16 cellular contexts compared by ENCODE assay signal in the genomic region with DNA sequence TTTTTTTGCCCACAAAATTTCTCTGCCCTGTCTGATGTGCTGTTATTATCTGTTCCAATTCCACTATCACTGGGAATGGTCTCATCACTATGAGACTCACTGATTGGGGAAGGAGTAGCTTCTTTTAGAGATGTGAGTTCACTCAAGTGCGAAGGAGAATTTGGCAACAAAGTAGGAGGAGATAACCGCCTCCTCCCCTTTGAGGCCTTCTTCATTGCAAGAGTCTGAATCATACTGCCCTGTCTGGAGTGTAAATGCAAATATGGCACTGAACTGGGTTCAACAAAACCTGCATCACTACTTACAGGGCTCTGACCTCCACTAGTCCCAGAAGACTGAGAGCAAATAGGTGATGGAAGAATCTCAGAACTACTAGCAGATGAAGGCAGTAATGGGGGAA.
A peak's percentile ranks its signal among the peaks of the same experiment; 100 is the strongest.
DNase-seq lines count a peak whose midpoint lies in the region; FAIRE-seq and TF ChIP-seq lines count a peak whose summit lies in the region.
"Had no signal": no experiment of that assay in that cellular context is flagged by ENCODE, and none has a peak within 500 bp of the region (broad histone marks: within the 10 kb centered on the region; RNA-seq: fewer than 3 reads in every experiment).

No MANE protein-coding gene starts in this region.

- no peak overlapping the region for H3K4me3 ChIP-seq in smooth muscle cell
- H3K4me3 ChIP-seq: ascending aorta, HAP-1 had no signal

- H3K4me1 ChIP-seq in smooth muscle cell (ENCODE audit: low read depth): peaks cover 8% of the 10 kb centered on the region
- H3K4me1 ChIP-seq: ascending aorta, HAP-1 had no signal

- H2AFZ ChIP-seq in smooth muscle cell (ENCODE audit: low read depth): no peak overlapping the region

- peak; percentile 86 for FAIRE-seq in RCC 7860 (lab: Jason Lieb, UNC)
- FAIRE-seq: GM12892 had no signal

- no peak overlapping the region for H3K9ac ChIP-seq in smooth muscle cell (ENCODE audit: low read depth)

- H3K36me3 ChIP-seq in smooth muscle cell (ENCODE audit: low read depth): peaks cover 16% of the 10 kb centered on the region

- peaks cover 13% of the 10 kb centered on the region for H3F3A ChIP-seq in smooth muscle cell (ENCODE audit: low read depth)

- TF ChIP-seq CTCF in smooth muscle cell (IDR thresholded peaks at IDR 0.05; ENCODE audit: borderline replicate concordance, insufficient read depth, poor library complexity, severe bottlenecking): no peak

- DNase-seq in GM03348 (ENCODE audit: low spot score) (peak; percentile 44), RCC 7860 (ENCODE audit: low spot score) (peak; percentile 78), fibroblast of gingiva (ENCODE audit: low read depth) (peak; percentile 31), smooth muscle cell (lab: John Stamatoyannopoulos, UW; ENCODE audit: unreplicated experiment) (no peak), DMS114 treated with DMSO at 0.1 percent for 48 hours (lab: John Stamatoyannopoulos, UW; ENCODE audit: unreplicated experiment) (no peak), NCI-H2227 treated with DMSO at 0.1 percent for 48 hours (lab: John Stamatoyannopoulos, UW) (no peak), SHP77 treated with DMSO at 0.1 percent for 48 hours (lab: John Stamatoyannopoulos, UW) (no peak)
- DNase-seq: activated CD4-positive, alpha-beta T cell treated with anti-CD3 and anti-CD28 coated beads for 4 hours; activated T-cell treated with anti-CD3 and anti-CD28 coated beads, Interleukin-2, amount 50 U/mL, for 48 hours; effector memory CD4-positive, alpha-beta T cell; NCI-H2081 treated with DMSO at 0.1 percent for 48 hours; right cardiac atrium; T-cell had no signal

- H3K27me3 ChIP-seq in smooth muscle cell (ENCODE audit: low read depth): no peaks in the 10 kb centered on the region
- H3K27me3 ChIP-seq: ascending aorta had no signal

- peaks cover 22% of the 10 kb centered on the region for H3K79me2 ChIP-seq in smooth muscle cell (ENCODE audit: low read depth)

- WGBS in smooth muscle cell (ENCODE audit: low lambda C conversion rate): 57% methylated on average over 2 of the region's 2 CpGs

- H3K4me2 ChIP-seq in smooth muscle cell: peak overlapping the region; percentile 16

- no peaks in the 10 kb centered on the region for H3K9me3 ChIP-seq in smooth muscle cell (replicated peaks; ENCODE audit: low read depth)
- H3K9me3 ChIP-seq: ascending aorta, HAP-1 had no signal

- peaks cover 51% of the 10 kb centered on the region for H4K20me1 ChIP-seq in smooth muscle cell (ENCODE audit: low read depth)

- H3K27ac ChIP-seq in smooth muscle cell (ENCODE audit: low read depth): no peak overlapping the region
- H3K27ac ChIP-seq: ascending aorta had no signal

Comparison
In these comparisons a context has a peak if more than half of its experiments do, and no peak if none do; other contexts are left out.
1. DNase-seq: peak in GM03348 (single experiment), RCC 7860 (single experiment) and fibroblast of gingiva (single experiment); none in smooth muscle cell (single experiment), DMS114 treated with DMSO at 0.1 percent for 48 hours (single experiment), NCI-H2227 treated with DMSO at 0.1 percent for 48 hours (single experiment) and SHP77 treated with DMSO at 0.1 percent for 48 hours (single experiment).